ENCODE assay signal across 1 cellular context in the genomic region with DNA sequence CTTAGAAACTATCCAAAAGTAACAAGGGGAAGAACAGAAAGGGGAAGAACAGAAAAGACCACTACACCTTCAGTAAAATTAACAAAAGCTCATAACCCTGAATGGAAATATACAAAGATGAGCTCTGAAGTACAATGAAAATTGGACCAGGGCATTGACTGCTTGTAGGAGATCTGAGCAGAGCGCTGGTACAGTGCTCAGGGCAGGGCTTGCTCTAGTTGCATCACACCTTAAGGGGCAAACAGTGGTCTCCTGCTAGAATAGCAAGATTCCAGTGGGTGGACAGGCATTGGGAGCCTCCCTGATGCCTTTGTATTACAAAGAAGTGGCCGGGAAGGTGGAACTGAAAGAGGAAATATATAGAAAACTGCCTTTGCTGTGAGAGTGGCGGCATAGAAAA.
TF ChIP-seq lines count a peak whose summit lies in the region.

No MANE protein-coding gene starts in this region.

TF ChIP-seq in A549, 52 proteins besides CTCF, POLR2A, EP300 and RAD21 (continued from another document):
- TF ChIP-seq, protein P1, sequence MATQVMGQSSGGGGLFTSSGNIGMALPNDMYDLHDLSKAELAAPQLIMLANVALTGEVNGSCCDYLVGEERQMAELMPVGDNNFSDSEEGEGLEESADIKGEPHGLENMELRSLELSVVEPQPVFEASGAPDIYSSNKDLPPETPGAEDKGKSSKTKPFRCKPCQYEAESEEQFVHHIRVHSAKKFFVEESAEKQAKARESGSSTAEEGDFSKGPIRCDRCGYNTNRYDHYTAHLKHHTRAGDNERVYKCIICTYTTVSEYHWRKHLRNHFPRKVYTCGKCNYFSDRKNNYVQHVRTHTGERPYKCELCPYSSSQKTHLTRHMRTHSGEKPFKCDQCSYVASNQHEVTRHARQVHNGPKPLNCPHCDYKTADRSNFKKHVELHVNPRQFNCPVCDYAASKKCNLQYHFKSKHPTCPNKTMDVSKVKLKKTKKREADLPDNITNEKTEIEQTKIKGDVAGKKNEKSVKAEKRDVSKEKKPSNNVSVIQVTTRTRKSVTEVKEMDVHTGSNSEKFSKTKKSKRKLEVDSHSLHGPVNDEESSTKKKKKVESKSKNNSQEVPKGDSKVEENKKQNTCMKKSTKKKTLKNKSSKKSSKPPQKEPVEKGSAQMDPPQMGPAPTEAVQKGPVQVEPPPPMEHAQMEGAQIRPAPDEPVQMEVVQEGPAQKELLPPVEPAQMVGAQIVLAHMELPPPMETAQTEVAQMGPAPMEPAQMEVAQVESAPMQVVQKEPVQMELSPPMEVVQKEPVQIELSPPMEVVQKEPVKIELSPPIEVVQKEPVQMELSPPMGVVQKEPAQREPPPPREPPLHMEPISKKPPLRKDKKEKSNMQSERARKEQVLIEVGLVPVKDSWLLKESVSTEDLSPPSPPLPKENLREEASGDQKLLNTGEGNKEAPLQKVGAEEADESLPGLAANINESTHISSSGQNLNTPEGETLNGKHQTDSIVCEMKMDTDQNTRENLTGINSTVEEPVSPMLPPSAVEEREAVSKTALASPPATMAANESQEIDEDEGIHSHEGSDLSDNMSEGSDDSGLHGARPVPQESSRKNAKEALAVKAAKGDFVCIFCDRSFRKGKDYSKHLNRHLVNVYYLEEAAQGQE (IDR thresholded peaks at IDR 0.05): no peak
- no peak for TF ChIP-seq FOXS1 (CRISPR knock-in tag; IDR thresholded peaks at IDR 0.05)
- TF ChIP-seq, protein P2, sequence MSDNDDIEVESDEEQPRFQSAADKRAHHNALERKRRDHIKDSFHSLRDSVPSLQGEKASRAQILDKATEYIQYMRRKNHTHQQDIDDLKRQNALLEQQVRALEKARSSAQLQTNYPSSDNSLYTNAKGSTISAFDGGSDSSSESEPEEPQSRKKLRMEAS (IDR thresholded peaks at IDR 0.05): no peak
- no peak for TF ChIP-seq RCOR1 (IDR thresholded peaks at IDR 0.05; ENCODE audit: low read depth, low read length)
- TF ChIP-seq SREBF2 (IDR thresholded peaks at IDR 0.05): no peak
- TF ChIP-seq MAFK (IDR thresholded peaks at IDR 0.05; ENCODE audit: partially characterized antibody): no peak
- no peak for TF ChIP-seq RFX5 (IDR thresholded peaks at IDR 0.05)
- TF ChIP-seq FOSL2 (IDR thresholded peaks at IDR 0.05): no peak
- TF ChIP-seq FOSL2 (CRISPR knock-in tag; IDR thresholded peaks at IDR 0.05): no peak
